In the genomic region with DNA sequence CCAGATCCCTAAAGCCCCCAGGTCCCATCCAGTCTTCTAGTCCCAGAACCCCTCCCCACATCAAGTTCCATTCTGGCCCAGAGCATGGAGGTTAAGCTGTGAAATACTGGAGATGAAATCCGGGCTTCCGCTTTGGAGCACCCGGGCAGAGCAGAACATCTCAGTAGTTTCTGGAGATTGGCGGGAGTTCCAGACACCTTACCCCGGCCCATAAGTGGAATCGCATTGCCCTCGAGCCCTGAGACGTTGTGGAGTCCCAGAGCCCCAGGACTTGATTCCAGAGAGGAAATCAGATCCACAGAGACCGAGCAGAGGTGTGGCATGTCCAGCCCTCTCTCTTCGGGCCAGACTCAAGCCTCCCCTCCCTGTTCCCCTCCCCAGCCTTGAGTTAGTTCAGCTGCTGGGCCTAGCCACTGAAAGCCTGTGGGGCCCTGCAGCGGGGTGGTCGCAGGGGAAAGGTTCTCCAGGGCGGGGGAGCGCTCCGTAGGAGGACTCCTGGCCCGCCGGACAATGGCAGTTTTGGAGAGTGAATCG, we compare ENCODE assay signal across 10 cellular contexts. TPM values are rescaled to one million over a fixed set of nuclear protein-coding genes. Genes with fewer than 3 reads are reported as not detected.
DNase-seq lines count a peak whose midpoint lies in the region; ATAC-seq and TF ChIP-seq lines count a peak whose summit lies in the region.
"Had no signal": no experiment of that assay in that cellular context is flagged by ENCODE, and none has a peak within 500 bp of the region (broad histone marks: within the 10 kb centered on the region; RNA-seq: fewer than 3 reads in every experiment).

No MANE protein-coding gene starts in this region.

- ATAC-seq in activated naive CD8-positive, alpha-beta T cell treated with anti-CD3 and anti-CD28 coated beads, Interleukin-2, amount 10 ng/mL, durations not matched to agents 7 days and 5 days (ENCODE audit: low read depth) = peak; percentile 9
- ATAC-seq in upper lobe of left lung (ENCODE audit: low FRiP score in 2 of 2) (no peak), GM21723 (IDR thresholded peaks at IDR 0.05; ENCODE audit: unreplicated experiment) (no peak)

- H3K9me3 ChIP-seq in HUES6 (ENCODE audit: control insufficient read depth, insufficient read depth, low read depth, low read length) (no peaks in the 10 kb centered on the region), neural progenitor cell (ENCODE audit: low read depth) (no peaks in the 10 kb centered on the region), upper lobe of left lung (peaks cover 0 to 2% (median 0%) of the 10 kb centered on the region in 4 donors)

- TF ChIP-seq CTCF in neural progenitor cell (IDR thresholded peaks at IDR 0.05) (peak; percentile 6), upper lobe of left lung (IDR thresholded peaks at IDR 0.05) (no peak)

- H3K9me3 Mint-ChIP-seq in activated naive CD8-positive, alpha-beta T cell treated with anti-CD3 and anti-CD28 coated beads, Interleukin-2, amount 10 ng/mL, durations not matched to agents 7 days and 5 days = no peaks in the 10 kb centered on the region
- H3K9me3 Mint-ChIP-seq in neural progenitor cell = no peaks in the 10 kb centered on the region

- H3K36me3 ChIP-seq in HUES6 (ENCODE audit: control insufficient read depth, insufficient read depth, low read length) = no peaks in the 10 kb centered on the region
- H3K36me3 ChIP-seq in neural progenitor cell = no peaks in the 10 kb centered on the region
- H3K36me3 ChIP-seq in upper lobe of left lung = no peaks in the 10 kb centered on the region

- peak overlapping the region; percentile 84 for H3K4me2 ChIP-seq in neural progenitor cell

- peak overlapping the region; percentile 31 for H3K9ac ChIP-seq in HUES6 (ENCODE audit: low read length)
- no peak overlapping the region for H3K9ac ChIP-seq in neural progenitor cell

- no peak for TF ChIP-seq EP300 in upper lobe of left lung (IDR thresholded peaks at IDR 0.05)

- WGBS in upper lobe of left lung, 2 donors = 0 to 8% methylated on average over 2 to 18 of the region's 18 CpGs

- peak overlapping the region; percentile 38 for H2AFZ ChIP-seq in neural progenitor cell (replicated peaks)

- peak; percentile 35 to 58 for DNase-seq in NCI-H2081 (lab: John Stamatoyannopoulos, UW)
- no peak for DNase-seq in NCI-H2081 treated with DMSO at 0.1 percent for 48 hours (lab: John Stamatoyannopoulos, UW)
- no peak for DNase-seq in activated naive CD8-positive, alpha-beta T cell treated with anti-CD3 and anti-CD28 coated beads, Interleukin-2, amount 10 ng/mL, durations not matched to agents 7 days and 5 days
- peak; percentile 77 for DNase-seq in neural progenitor cell (ENCODE audit: low spot score)
- DNase-seq in upper lobe of left lung = no peak
- no peak for DNase-seq in GM03348 (ENCODE audit: low spot score)
- DNase-seq: NCI-H446 had no signal

- H3K27ac Mint-ChIP-seq in activated naive CD8-positive, alpha-beta T cell treated with anti-CD3 and anti-CD28 coated beads, Interleukin-2, amount 10 ng/mL, durations not matched to agents 7 days and 5 days = no peak overlapping the region
- H3K27ac Mint-ChIP-seq in neural progenitor cell = peak overlapping the region; percentile 85

- H3K4me3 ChIP-seq in HUES6 (ENCODE audit: low read depth, low read length) (peak overlapping the region; percentile 60), neural progenitor cell (peak overlapping the region; percentile 46), upper lobe of left lung (no peak overlapping the region)
- H3K4me3 ChIP-seq: lung had no signal

- H3K4me1 Mint-ChIP-seq in activated naive CD8-positive, alpha-beta T cell treated with anti-CD3 and anti-CD28 coated beads, Interleukin-2, amount 10 ng/mL, durations not matched to agents 7 days and 5 days = peaks cover 30% of the 10 kb centered on the region
- H3K4me1 Mint-ChIP-seq in neural progenitor cell = peaks cover 68% of the 10 kb centered on the region

- POLR2A ChIA-PET in activated naive CD8-positive, alpha-beta T cell treated with anti-CD3 and anti-CD28 coated beads, Interleukin-2, amount 10 ng/mL, durations not matched to agents 7 days and 5 days (lab: Charles Lee) = no interaction called here

- no peaks in the 10 kb centered on the region for H3K79me2 ChIP-seq in neural progenitor cell (ENCODE audit: low read depth)

- H3K4me1 ChIP-seq in HUES6 (ENCODE audit: control insufficient read depth, insufficient read depth, low read length) = peaks cover 29% of the 10 kb centered on the region
- H3K4me1 ChIP-seq in neural progenitor cell = peaks cover 61% of the 10 kb centered on the region
- peaks cover 41 to 54% (median 45%) of the 10 kb centered on the region in 4 donors for H3K4me1 ChIP-seq in upper lobe of left lung

- H4K20me1 ChIP-seq in neural progenitor cell (ENCODE audit: low read depth) = peaks cover 61% of the 10 kb centered on the region

- peaks cover 93% of the 10 kb centered on the region for H3K27me3 Mint-ChIP-seq in activated naive CD8-positive, alpha-beta T cell treated with anti-CD3 and anti-CD28 coated beads, Interleukin-2, amount 10 ng/mL, durations not matched to agents 7 days and 5 days
- peaks cover 68% of the 10 kb centered on the region for H3K27me3 Mint-ChIP-seq in neural progenitor cell (ENCODE audit: insufficient read depth, low read depth)

- H3K27ac ChIP-seq in HUES6 (ENCODE audit: low read depth, low read length) (no peak overlapping the region), neural progenitor cell (no peak overlapping the region), upper lobe of left lung (no peak overlapping the region)

- H3K36me3 Mint-ChIP-seq in activated naive CD8-positive, alpha-beta T cell treated with anti-CD3 and anti-CD28 coated beads, Interleukin-2, amount 10 ng/mL, durations not matched to agents 7 days and 5 days = no peaks in the 10 kb centered on the region
- no peaks in the 10 kb centered on the region for H3K36me3 Mint-ChIP-seq in neural progenitor cell

- H3K27me3 ChIP-seq in HUES6 (ENCODE audit: control insufficient read depth, insufficient read depth, low read length) (peaks cover 99% of the 10 kb centered on the region), neural progenitor cell (peaks cover 100% of the 10 kb centered on the region), upper lobe of left lung (peaks cover 2 to 89% (median 56%) of the 10 kb centered on the region in 4 donors)

- peak overlapping the region; percentile 79 for H3K4me3 Mint-ChIP-seq in activated naive CD8-positive, alpha-beta T cell treated with anti-CD3 and anti-CD28 coated beads, Interleukin-2, amount 10 ng/mL, durations not matched to agents 7 days and 5 days
- peak overlapping the region; percentile 84 for H3K4me3 Mint-ChIP-seq in neural progenitor cell

- H3F3A ChIP-seq in neural progenitor cell (ENCODE audit: low read depth) = peaks cover 60% of the 10 kb centered on the region

- no peak for TF ChIP-seq POLR2A in upper lobe of left lung (IDR thresholded peaks at IDR 0.05)

RNA-seq across cellular contexts. Expression of gene PAX5, which starts 0.9 kb away (rescaled TPM):
- total RNA-seq in activated naive CD8-positive, alpha-beta T cell treated with anti-CD3 and anti-CD28 coated beads, Interleukin-2, amount 10 ng/mL, durations not matched to agents 7 days and 5 days = 1 to 10 TPM in 1 of 2 experiments, under 1 TPM in 1; 0.89 to 1.1 TPM
- 0.06 TPM in 1 of 2 replicates, not detected in the other for total RNA-seq in neural progenitor cell (ENCODE audit: low replicate concordance)
- total RNA-seq in upper lobe of left lung = under 1 TPM in 5 of 6 donors, not detected in 1; under 0.01 to 0.64 (median 0.43) TPM

Comparison
In these comparisons a context has a peak if more than half of its experiments do, and no peak if none do; other contexts are left out.
1. DNase-seq: peak in NCI-H2081 (2 of 2) and neural progenitor cell (single experiment); none in NCI-H2081 treated with DMSO at 0.1 percent for 48 hours (single experiment), activated naive CD8-positive, alpha-beta T cell treated with anti-CD3 and anti-CD28 coated beads, Interleukin-2, amount 10 ng/mL, durations not matched to agents 7 days and 5 days (single experiment), upper lobe of left lung (0 of 2) and GM03348 (single experiment).
2. H3K4me3 ChIP-seq: peak in HUES6 (single experiment) and neural progenitor cell (single experiment); none in upper lobe of left lung (0 of 4).